18 cellular contexts compared by ENCODE assay signal in genomic region chr19:31214997-31215396, GRCh38.
DNase-seq lines count a peak whose midpoint lies in the region; ATAC-seq, FAIRE-seq and TF ChIP-seq lines count a peak whose summit lies in the region.
"Had no signal": no experiment of that assay in that cellular context is flagged by ENCODE, and none has a peak within 500 bp of the region (broad histone marks: within the 10 kb centered on the region; RNA-seq: fewer than 3 reads in every experiment).

No MANE protein-coding gene starts in this region.

- H3K4me3 Mint-ChIP-seq in activated CD4-positive, alpha-beta T cell treated with anti-CD3 and anti-CD28 coated beads for 36 hours: peak overlapping the region; percentile 18
- H3K4me3 Mint-ChIP-seq in activated T-helper 1 cell treated with anti-CD3 and anti-CD28 coated beads, Interleukin-12 subunit alpha, Interleukin-12 subunit beta, Interleukin-2, Interleukin-4 antibody, amounts not matched to agents 30 ng/mL and 10 ng/mL and 1 ng/mL, durations not matched to agents 14 hours and 24 hours and 36 hours: peak overlapping the region; percentile 5
- H3K4me3 Mint-ChIP-seq: memory B cell, nephron had no signal

- H3K27me3 ChIP-seq in adrenal gland: no peaks in the 10 kb centered on the region

- H3K9me3 Mint-ChIP-seq in activated CD4-positive, alpha-beta T cell treated with anti-CD3 and anti-CD28 coated beads for 36 hours (ENCODE audit: low read depth): peaks cover 2% of the 10 kb centered on the region
- peaks cover 9% of the 10 kb centered on the region for H3K9me3 Mint-ChIP-seq in activated T-helper 1 cell treated with anti-CD3 and anti-CD28 coated beads, Interleukin-12 subunit alpha, Interleukin-12 subunit beta, Interleukin-2, Interleukin-4 antibody, amounts not matched to agents 30 ng/mL and 10 ng/mL and 1 ng/mL, durations not matched to agents 14 hours and 24 hours and 36 hours
- H3K9me3 Mint-ChIP-seq: nephron had no signal

- POLR2A ChIA-PET in activated CD4-positive, alpha-beta T cell treated with anti-CD3 and anti-CD28 coated beads for 36 hours (lab: Charles Lee): no interaction called here

- H3K4me1 ChIP-seq in adrenal gland (replicated peaks in 1 of 2): no peaks in the 10 kb centered on the region

- peaks cover 4% of the 10 kb centered on the region for H3K36me3 Mint-ChIP-seq in activated CD4-positive, alpha-beta T cell treated with anti-CD3 and anti-CD28 coated beads for 36 hours (ENCODE audit: low read depth)
- H3K36me3 Mint-ChIP-seq in activated T-helper 1 cell treated with anti-CD3 and anti-CD28 coated beads, Interleukin-12 subunit alpha, Interleukin-12 subunit beta, Interleukin-2, Interleukin-4 antibody, amounts not matched to agents 30 ng/mL and 10 ng/mL and 1 ng/mL, durations not matched to agents 14 hours and 24 hours and 36 hours (ENCODE audit: low read depth): no peaks in the 10 kb centered on the region

- no peak for TF ChIP-seq CTCF in adrenal gland (IDR thresholded peaks at IDR 0.05)

- 90 to 97% (median 94%) methylated on average over 2 of the region's 2 CpGs for WGBS in adrenal gland, 4 donors

- no peaks in the 10 kb centered on the region for H3K36me3 ChIP-seq in adrenal gland (replicated peaks in 1 of 2)

- no peak overlapping the region for H3K27ac ChIP-seq in adrenal gland
- H3K27ac ChIP-seq: C4-2B had no signal

- ATAC-seq in activated CD4-positive, alpha-beta T cell treated with anti-CD3 and anti-CD28 coated beads for 36 hours: peak; percentile 51

- CTCF ChIA-PET in activated CD4-positive, alpha-beta T cell treated with anti-CD3 and anti-CD28 coated beads for 36 hours (lab: Charles Lee): no interaction called here

- H3K27ac Mint-ChIP-seq in activated CD4-positive, alpha-beta T cell treated with anti-CD3 and anti-CD28 coated beads for 36 hours: peak overlapping the region; percentile 99
- peak overlapping the region; percentile 73 for H3K27ac Mint-ChIP-seq in activated T-helper 1 cell treated with anti-CD3 and anti-CD28 coated beads, Interleukin-12 subunit alpha, Interleukin-12 subunit beta, Interleukin-2, Interleukin-4 antibody, amounts not matched to agents 30 ng/mL and 10 ng/mL and 1 ng/mL, durations not matched to agents 14 hours and 24 hours and 36 hours
- H3K27ac Mint-ChIP-seq: memory B cell, nephron had no signal

- no peak for TF ChIP-seq POLR2A in adrenal gland (IDR thresholded peaks at IDR 0.05)

- H3K27me3 Mint-ChIP-seq in activated CD4-positive, alpha-beta T cell treated with anti-CD3 and anti-CD28 coated beads for 36 hours: no peaks in the 10 kb centered on the region
- H3K27me3 Mint-ChIP-seq in activated T-helper 1 cell treated with anti-CD3 and anti-CD28 coated beads, Interleukin-12 subunit alpha, Interleukin-12 subunit beta, Interleukin-2, Interleukin-4 antibody, amounts not matched to agents 30 ng/mL and 10 ng/mL and 1 ng/mL, durations not matched to agents 14 hours and 24 hours and 36 hours (ENCODE audit: insufficient read depth): no peaks in the 10 kb centered on the region

- DNase-seq in activated CD4-positive, alpha-beta T cell treated with anti-CD3 and anti-CD28 coated beads for 36 hours: no peak
- no peak for DNase-seq in activated CD4-positive, alpha-beta T cell treated with anti-CD3 and anti-CD28 coated beads, Interleukin-2, amount 50 U/mL, for 4 hours
- DNase-seq in HTR-8/SVneo (ENCODE audit: insufficient read length, low spot score) (peak; percentile 29), glomerular visceral epithelial cell (ENCODE audit: extremely low spot score) (peak; percentile 32), adrenal gland (no peak), NCI-H2029 (lab: John Stamatoyannopoulos, UW) (no peak), kidney glomerular epithelial cell (lab: John Stamatoyannopoulos, UW) (no peak)
- DNase-seq in activated T-helper 1 cell treated with anti-CD3 and anti-CD28 coated beads, Interleukin-12 subunit alpha, Interleukin-12 subunit beta, Interleukin-2, Interleukin-4 antibody, amounts not matched to agents 30 ng/mL and 10 ng/mL and 1 ng/mL, durations not matched to agents 14 hours and 24 hours and 36 hours (ENCODE audit: low spot score): no peak
- DNase-seq: 8988T; DMS79; NCI-H2029 treated with DMSO at 0.1 percent for 48 hours; NCI-H510A; stimulated activated naive CD4-positive, alpha-beta T cell treated with Interleukin-2 at 50 U/mL for 16 hours had no signal

- intact Hi-C loops in activated CD4-positive, alpha-beta T cell treated with anti-CD3 and anti-CD28 coated beads for 36 hours (cut with DNase I, micrococcal nuclease): loop anchor here (1.0 to 10.0 kb wide), 7 partner anchors 135 to 1628 kb away; partner anchors contain the start of genes DPY19L3 (in 1 of the 2), PLEKHF1 (in 1 of the 2), URI1 (in 1 of the 2) and ZNF507 (in 1 of the 2)
- intact Hi-C loops in activated T-helper 1 cell treated with anti-CD3 and anti-CD28 coated beads, Interleukin-12 subunit alpha, Interleukin-12 subunit beta, Interleukin-2, Interleukin-4 antibody, amounts not matched to agents 30 ng/mL and 10 ng/mL and 1 ng/mL, durations not matched to agents 14 hours and 24 hours and 36 hours (cut with micrococcal nuclease): loop anchor here (2.0 to 10.0 kb wide), 4 partner anchors 136 to 1960 kb away; partner anchors contain the start of gene URI1
- intact Hi-C loops in adrenal gland (cut with DNase I): no loop called here

- no peak for FAIRE-seq in HTR-8/SVneo (lab: Jason Lieb, UNC)
- FAIRE-seq: GM19239, TTC549 had no signal

- no peaks in the 10 kb centered on the region for H3K9me3 ChIP-seq in adrenal gland (replicated peaks in 1 of 3)

- no peak overlapping the region for H3K4me3 ChIP-seq in adrenal gland

- peaks cover 34% of the 10 kb centered on the region for H3K4me1 Mint-ChIP-seq in activated CD4-positive, alpha-beta T cell treated with anti-CD3 and anti-CD28 coated beads for 36 hours
- peaks cover 35% of the 10 kb centered on the region for H3K4me1 Mint-ChIP-seq in activated T-helper 1 cell treated with anti-CD3 and anti-CD28 coated beads, Interleukin-12 subunit alpha, Interleukin-12 subunit beta, Interleukin-2, Interleukin-4 antibody, amounts not matched to agents 30 ng/mL and 10 ng/mL and 1 ng/mL, durations not matched to agents 14 hours and 24 hours and 36 hours (ENCODE audit: low read depth)
- H3K4me1 Mint-ChIP-seq: nephron had no signal

Comparison
In these comparisons a context has a peak if more than half of its experiments do, and no peak if none do; other contexts are left out.
1. DNase-seq: peak in HTR-8/SVneo (single experiment) and glomerular visceral epithelial cell (single experiment); none in activated CD4-positive, alpha-beta T cell treated with anti-CD3 and anti-CD28 coated beads for 36 hours (single experiment), activated CD4-positive, alpha-beta T cell treated with anti-CD3 and anti-CD28 coated beads, Interleukin-2, amount 50 U/mL, for 4 hours (0 of 2), activated T-helper 1 cell treated with anti-CD3 and anti-CD28 coated beads, Interleukin-12 subunit alpha, Interleukin-12 subunit beta, Interleukin-2, Interleukin-4 antibody, amounts not matched to agents 30 ng/mL and 10 ng/mL and 1 ng/mL, durations not matched to agents 14 hours and 24 hours and 36 hours (single experiment), adrenal gland (0 of 7), NCI-H2029 (single experiment) and kidney glomerular epithelial cell (single experiment).
2. intact Hi-C loops: an anchor here in activated CD4-positive, alpha-beta T cell treated with anti-CD3 and anti-CD28 coated beads for 36 hours (1.0 to 10.0 kb wide) and activated T-helper 1 cell treated with anti-CD3 and anti-CD28 coated beads, Interleukin-12 subunit alpha, Interleukin-12 subunit beta, Interleukin-2, Interleukin-4 antibody, amounts not matched to agents 30 ng/mL and 10 ng/mL and 1 ng/mL, durations not matched to agents 14 hours and 24 hours and 36 hours (2.0 to 10.0 kb wide); none called in adrenal gland.